ENCODE assay signal across 15 cellular contexts in the genomic region with DNA sequence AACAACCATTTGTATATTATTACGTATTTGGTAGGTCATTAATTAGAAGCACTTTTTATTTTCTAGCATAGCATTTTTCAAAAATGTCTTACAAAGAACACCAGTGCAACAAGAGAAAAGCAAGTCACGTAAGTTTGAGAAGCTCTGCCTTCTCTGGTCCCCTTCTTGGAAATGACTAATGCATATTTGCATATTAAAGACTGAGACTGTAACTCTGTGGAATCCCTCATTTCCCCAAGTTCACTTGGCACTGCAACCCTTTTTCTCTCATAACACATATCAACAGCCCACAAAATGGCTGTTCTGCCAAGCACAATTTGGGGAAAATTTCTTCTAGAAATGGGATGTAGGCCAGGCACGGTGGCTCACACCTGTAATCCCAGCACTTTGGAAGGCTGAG.
DNase-seq lines count a peak whose midpoint lies in the region; ATAC-seq and TF ChIP-seq lines count a peak whose summit lies in the region.
"Had no signal": no experiment of that assay in that cellular context is flagged by ENCODE, and none has a peak within 500 bp of the region (broad histone marks: within the 10 kb centered on the region; RNA-seq: fewer than 3 reads in every experiment).

No MANE protein-coding gene starts in this region.

- peak; percentile 62 to 92 for DNase-seq in cardiac fibroblast (ENCODE audit: low read depth in 2 of 2)
- DNase-seq in stimulated activated CD4-positive, alpha-beta T cell treated with anti-CD3 and anti-CD28 coated beads, Interleukin-4, amount 100 ng/mL, for 4 hours, result no peak
- DNase-seq in middle frontal gyrus (ENCODE audit: extremely low spot score, low spot score), result no peak
- DNase-seq: erythroblast, NCI-H1417 treated with DMSO at 0.1 percent for 48 hours, NCI-H510A treated with DMSO at 0.1 percent for 48 hours, PC-9, substantia nigra, T-helper 17 cell had no signal

- no peak overlapping the region for H3K4me3 ChIP-seq in cardiac fibroblast (replicated peaks in 1 of 2; ENCODE audit: low read depth in 2 of 2, low read length in 2 of 2)
- H3K4me3 ChIP-seq: lung, PC-9 had no signal

- peak; percentile 67 for ATAC-seq in GM18498 (IDR thresholded peaks at IDR 0.05; ENCODE audit: unreplicated experiment)
- peak; percentile 68 for ATAC-seq in GM21390 (IDR thresholded peaks at IDR 0.05; ENCODE audit: unreplicated experiment)
- ATAC-seq in HG03378 (IDR thresholded peaks at IDR 0.05; ENCODE audit: unreplicated experiment), result peak; percentile 61
- ATAC-seq in HG03460 (IDR thresholded peaks at IDR 0.05; ENCODE audit: unreplicated experiment), result no peak
- no peak for ATAC-seq in GM18861 (IDR thresholded peaks at IDR 0.05; ENCODE audit: unreplicated experiment)
- ATAC-seq: T-helper 17 cell had no signal

- TF ChIP-seq CTCF in cardiac fibroblast (IDR thresholded peaks at IDR 0.05; ENCODE audit: low read depth, low read length), result no peak

Comparison
In these comparisons a context has a peak if more than half of its experiments do, and no peak if none do; other contexts are left out.
1. ATAC-seq: peak in GM18498 (single experiment), GM21390 (single experiment) and HG03378 (single experiment); none in HG03460 (single experiment) and GM18861 (single experiment).
2. DNase-seq: peak in cardiac fibroblast (2 of 2); none in stimulated activated CD4-positive, alpha-beta T cell treated with anti-CD3 and anti-CD28 coated beads, Interleukin-4, amount 100 ng/mL, for 4 hours (0 of 2) and middle frontal gyrus (single experiment).